In genomic region chr15:60480888-60481287, GRCh38 we compare ENCODE assay signal across 1 cellular context.
TF ChIP-seq lines count a peak whose summit lies in the region.

No MANE protein-coding gene starts in this region.

TF ChIP-seq in GM12878, 131 proteins besides CTCF, POLR2A, EP300 and RAD21:
- TF ChIP-seq MTA3 (IDR thresholded peaks at IDR 0.05; ENCODE audit: borderline replicate concordance, low read length) (no peak), LARP7 (IDR thresholded peaks at IDR 0.05) (no peak)
